Comparison of ENCODE assay signal across 11 cellular contexts in genomic region chr18:67600181-67600631, GRCh38.
A peak's percentile ranks its signal among the peaks of the same experiment; 100 is the strongest.
DNase-seq lines count a peak whose midpoint lies in the region; ATAC-seq lines count a peak whose summit lies in the region.
"Had no signal": no experiment of that assay in that cellular context is flagged by ENCODE, and none has a peak within 500 bp of the region (broad histone marks: within the 10 kb centered on the region; RNA-seq: fewer than 3 reads in every experiment).

No MANE protein-coding gene starts in this region.

- H3K4me3 Mint-ChIP-seq in stimulated activated effector memory CD8-positive, alpha-beta T cell treated with anti-CD3 and anti-CD28 coated beads, Interleukin-12 subunit alpha, Interleukin-12 subunit beta, amount 100 ng/mL, for 72 hours: no peak overlapping the region
- H3K4me3 Mint-ChIP-seq: activated T-helper 1 cell treated with anti-CD3 and anti-CD28 coated beads, Interleukin-12 subunit alpha, Interleukin-12 subunit beta, Interleukin-2, Interleukin-4 antibody, amounts not matched to agents 30 ng/mL and 10 ng/mL and 1 ng/mL, durations not matched to agents 14 hours and 24 hours and 36 hours had no signal

- DNase-seq in DMS 273 (lab: John Stamatoyannopoulos, UW; ENCODE audit: unreplicated experiment) (peak; percentile 4), DMS 273 treated with DMSO at 0.1 percent for 48 hours (lab: John Stamatoyannopoulos, UW) (no peak), amniotic epithelial cell (ENCODE audit: low read depth) (peak; percentile 75), hepatic stellate cell (ENCODE audit: low spot score) (peak; percentile 66), globus pallidus (ENCODE audit: low spot score) (no peak)
- DNase-seq in stimulated activated effector memory CD8-positive, alpha-beta T cell treated with anti-CD3 and anti-CD28 coated beads, Interleukin-12 subunit alpha, Interleukin-12 subunit beta, amount 100 ng/mL, for 72 hours (ENCODE audit: low spot score in 2 of 2): no peak
- DNase-seq: KG1; stimulated activated CD4-positive, alpha-beta T cell treated with anti-CD3 and anti-CD28 coated beads, Interleukin-12 subunit alpha, Interleukin-12 subunit beta, amount 100 ng/mL, for 4 hours had no signal

- no peak for ATAC-seq in HG02840 (IDR thresholded peaks at IDR 0.05; ENCODE audit: low FRiP score, unreplicated experiment)
- no peak for ATAC-seq in stimulated activated effector memory CD8-positive, alpha-beta T cell treated with anti-CD3 and anti-CD28 coated beads, Interleukin-12 subunit alpha, Interleukin-12 subunit beta, amount 100 ng/mL, for 72 hours

- H3K9me3 ChIP-seq in skeletal muscle satellite cell (replicated peaks; ENCODE audit: low read length): no peaks in the 10 kb centered on the region

- H3K4me1 ChIP-seq in skeletal muscle satellite cell (ENCODE audit: control insufficient read depth, insufficient read depth, low read length): peaks cover 31% of the 10 kb centered on the region

- no peak overlapping the region for H3K27ac Mint-ChIP-seq in stimulated activated effector memory CD8-positive, alpha-beta T cell treated with anti-CD3 and anti-CD28 coated beads, Interleukin-12 subunit alpha, Interleukin-12 subunit beta, amount 100 ng/mL, for 72 hours
- H3K27ac Mint-ChIP-seq: activated T-helper 1 cell treated with anti-CD3 and anti-CD28 coated beads, Interleukin-12 subunit alpha, Interleukin-12 subunit beta, Interleukin-2, Interleukin-4 antibody, amounts not matched to agents 30 ng/mL and 10 ng/mL and 1 ng/mL, durations not matched to agents 14 hours and 24 hours and 36 hours had no signal

- H3K27me3 ChIP-seq in skeletal muscle satellite cell (ENCODE audit: control insufficient read depth, insufficient read depth, low read length): no peaks in the 10 kb centered on the region

- H3K4me1 Mint-ChIP-seq in stimulated activated effector memory CD8-positive, alpha-beta T cell treated with anti-CD3 and anti-CD28 coated beads, Interleukin-12 subunit alpha, Interleukin-12 subunit beta, amount 100 ng/mL, for 72 hours: no peaks in the 10 kb centered on the region

- peak overlapping the region; percentile 50 for H3K4me2 ChIP-seq in skeletal muscle satellite cell (ENCODE audit: low read length)

- peaks cover 2% of the 10 kb centered on the region for H3K9me3 Mint-ChIP-seq in stimulated activated effector memory CD8-positive, alpha-beta T cell treated with anti-CD3 and anti-CD28 coated beads, Interleukin-12 subunit alpha, Interleukin-12 subunit beta, amount 100 ng/mL, for 72 hours
- H3K9me3 Mint-ChIP-seq: activated T-helper 1 cell treated with anti-CD3 and anti-CD28 coated beads, Interleukin-12 subunit alpha, Interleukin-12 subunit beta, Interleukin-2, Interleukin-4 antibody, amounts not matched to agents 30 ng/mL and 10 ng/mL and 1 ng/mL, durations not matched to agents 14 hours and 24 hours and 36 hours had no signal

- no peaks in the 10 kb centered on the region for H3K36me3 ChIP-seq in skeletal muscle satellite cell (ENCODE audit: insufficient read depth, low read length)

- H3K9ac ChIP-seq in skeletal muscle satellite cell (ENCODE audit: low read depth, low read length): peak overlapping the region; percentile 57

- no peaks in the 10 kb centered on the region for H3K36me3 Mint-ChIP-seq in stimulated activated effector memory CD8-positive, alpha-beta T cell treated with anti-CD3 and anti-CD28 coated beads, Interleukin-12 subunit alpha, Interleukin-12 subunit beta, amount 100 ng/mL, for 72 hours

- H3K4me3 ChIP-seq in skeletal muscle satellite cell (ENCODE audit: low read length): no peak overlapping the region

Comparison
In these comparisons a context has a peak if more than half of its experiments do, and no peak if none do; other contexts are left out.
1. DNase-seq: peak in DMS 273 (single experiment), amniotic epithelial cell (single experiment) and hepatic stellate cell (single experiment); none in DMS 273 treated with DMSO at 0.1 percent for 48 hours (single experiment), stimulated activated effector memory CD8-positive, alpha-beta T cell treated with anti-CD3 and anti-CD28 coated beads, Interleukin-12 subunit alpha, Interleukin-12 subunit beta, amount 100 ng/mL, for 72 hours (0 of 2) and globus pallidus (single experiment).